Comparison of ENCODE assay signal across 12 cellular contexts in the genomic region with DNA sequence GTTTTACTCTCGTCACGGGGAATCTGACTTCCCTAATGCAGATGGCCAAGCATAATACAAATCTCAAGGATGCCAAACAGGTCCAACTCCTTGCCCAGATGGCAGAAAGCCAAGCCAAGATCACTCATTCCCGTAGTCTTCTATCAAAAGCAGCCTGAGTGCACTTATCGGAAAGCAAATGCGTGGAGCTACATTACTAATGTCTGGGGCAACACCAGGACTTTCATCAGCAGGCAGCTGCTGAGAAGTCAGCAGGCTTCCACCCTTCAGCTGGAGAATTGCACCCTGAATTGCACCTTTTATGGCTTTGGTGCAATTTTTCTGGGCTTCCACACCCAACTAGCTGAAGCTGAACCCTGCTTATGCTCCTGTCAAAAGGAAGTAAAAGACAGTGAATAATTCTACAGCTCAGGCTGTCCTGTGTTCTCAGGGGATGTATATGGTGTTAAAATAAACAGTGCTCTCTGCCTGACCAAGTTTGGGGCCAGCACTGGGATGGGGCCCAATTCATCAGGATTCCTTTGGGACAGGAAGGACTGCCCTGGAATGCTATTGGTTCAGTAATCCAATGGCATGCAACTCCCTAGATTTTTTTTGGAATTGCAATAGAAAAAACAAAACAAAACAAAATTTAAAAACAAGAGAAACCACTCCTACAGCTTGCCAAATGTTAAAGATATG.
DNase-seq lines count a peak whose midpoint lies in the region; ATAC-seq and TF ChIP-seq lines count a peak whose summit lies in the region.
"Had no signal": no experiment of that assay in that cellular context is flagged by ENCODE, and none has a peak within 500 bp of the region (broad histone marks: within the 10 kb centered on the region; RNA-seq: fewer than 3 reads in every experiment).

No MANE protein-coding gene starts in this region.

- H3K27me3 ChIP-seq in SK-N-SH (ENCODE audit: insufficient read depth) = no peaks in the 10 kb centered on the region
- H3K27me3 ChIP-seq: cardiac muscle cell, uterus had no signal

- H3F3A ChIP-seq in SK-N-SH (replicated peaks; ENCODE audit: insufficient read depth) = no peaks in the 10 kb centered on the region

- POLR2A ChIA-PET in SK-N-SH (lab: Yijun Ruan, JAX) = no interaction called here

- WGBS in SK-N-SH (ENCODE audit: low lambda C conversion rate) = 72% methylated on average over 5 of the region's 5 CpGs

- H3K9ac ChIP-seq in SK-N-SH = no peak overlapping the region

- no peak overlapping the region for H3K4me2 ChIP-seq in SK-N-SH

- TF ChIP-seq RAD21 in SK-N-SH (IDR thresholded peaks at IDR 0.05; ENCODE audit: low read length) = no peak

- peaks cover 23% of the 10 kb centered on the region; the same call in 1 of the 2 replicates for H4K20me1 ChIP-seq in SK-N-SH (ENCODE audit: insufficient read depth)

- DNase-seq in Daoy (ENCODE audit: low read depth) (peak; percentile 42), SK-N-SH (no peak), fibroblast of peridontal ligament (ENCODE audit: extremely low read depth) (peak; percentile 99), pons (ENCODE audit: low spot score) (peak; percentile 14), epidermal melanocyte (ENCODE audit: insufficient read length, low spot score) (no peak)

- H3K9me2 ChIP-seq in SK-N-SH = no peaks in the 10 kb centered on the region

- H3K4me3 ChIP-seq in SK-N-SH (ENCODE audit: low read depth in 2 of 2, low read length in 1 of 2) = no peak overlapping the region
- H3K4me3 ChIP-seq: cardiac muscle cell, uterus had no signal

- H3K36me3 ChIP-seq in SK-N-SH (replicated peaks in 1 of 2; ENCODE audit: control insufficient read depth in 1 of 2, insufficient read depth in 2 of 2, low read length in 1 of 2) = peaks cover 66 to 68% of the 10 kb centered on the region in 2 experiments
- H3K36me3 ChIP-seq: uterus had no signal

- peaks cover 28% of the 10 kb centered on the region for H3K79me2 ChIP-seq in SK-N-SH (ENCODE audit: insufficient read depth)

- H3K9me3 ChIP-seq in SK-N-SH = no peaks in the 10 kb centered on the region
- H3K9me3 ChIP-seq: uterus had no signal

- TF ChIP-seq CTCF in SK-N-SH (IDR thresholded peaks at IDR 0.05) = no peak

- no peak for TF ChIP-seq EP300 in SK-N-SH (IDR thresholded peaks at IDR 0.05; ENCODE audit: borderline replicate concordance in 1 of 2, low read depth in 1 of 2, low read length in 1 of 2)

- peaks cover 0 to 12% of the 10 kb centered on the region in 2 experiments; a peak in 2 of 4 replicates for H3K4me1 ChIP-seq in SK-N-SH (ENCODE audit: control insufficient read depth in 1 of 2, insufficient read depth in 2 of 2, low read depth in 1 of 2, low read length in 1 of 2)
- H3K4me1 ChIP-seq: uterus had no signal

- ATAC-seq in GM21576 (IDR thresholded peaks at IDR 0.05; ENCODE audit: unreplicated experiment) (no peak), GM18868 (IDR thresholded peaks at IDR 0.05; ENCODE audit: unreplicated experiment) (no peak), HG03139 (IDR thresholded peaks at IDR 0.05; ENCODE audit: unreplicated experiment) (no peak)
- ATAC-seq: HepG2, Panc1 had no signal

- no peak overlapping the region; a peak in 1 of 4 replicates for H3K27ac ChIP-seq in SK-N-SH (ENCODE audit: low read depth in 2 of 2, low read length in 1 of 2)
- H3K27ac ChIP-seq: cardiac muscle cell had no signal

- CTCF ChIA-PET in SK-N-SH (lab: Yijun Ruan, JAX) = interaction anchor here (1.7 kb wide), 1 partner anchor 161 kb away, joined by 7 read pairs; no protein-coding TSS in a partner anchor

- H2AFZ ChIP-seq in SK-N-SH (ENCODE audit: low read depth) = no peak overlapping the region

TF ChIP-seq in SK-N-SH, 30 proteins besides CTCF, POLR2A, EP300 and RAD21:
- TF ChIP-seq NFIC (IDR thresholded peaks at IDR 0.05; ENCODE audit: borderline replicate concordance) (peak; percentile 24; the same call in 1 of the 2 replicates), TEAD4 (IDR thresholded peaks at IDR 0.05; ENCODE audit: borderline replicate concordance, insufficient read depth) (no peak), TAF1 (IDR thresholded peaks at IDR 0.05; ENCODE audit: borderline replicate concordance, low read depth, low read length) (no peak), MEF2A (IDR thresholded peaks at IDR 0.05; ENCODE audit: borderline replicate concordance, low read depth) (no peak), YY1 (IDR thresholded peaks at IDR 0.05; ENCODE audit: low read depth) (no peak)
- TF ChIP-seq, protein P1, sequence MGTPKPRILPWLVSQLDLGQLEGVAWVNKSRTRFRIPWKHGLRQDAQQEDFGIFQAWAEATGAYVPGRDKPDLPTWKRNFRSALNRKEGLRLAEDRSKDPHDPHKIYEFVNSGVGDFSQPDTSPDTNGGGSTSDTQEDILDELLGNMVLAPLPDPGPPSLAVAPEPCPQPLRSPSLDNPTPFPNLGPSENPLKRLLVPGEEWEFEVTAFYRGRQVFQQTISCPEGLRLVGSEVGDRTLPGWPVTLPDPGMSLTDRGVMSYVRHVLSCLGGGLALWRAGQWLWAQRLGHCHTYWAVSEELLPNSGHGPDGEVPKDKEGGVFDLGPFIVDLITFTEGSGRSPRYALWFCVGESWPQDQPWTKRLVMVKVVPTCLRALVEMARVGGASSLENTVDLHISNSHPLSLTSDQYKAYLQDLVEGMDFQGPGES (IDR thresholded peaks at IDR 0.05; ENCODE audit: low read depth, low read length) = no peak
- TF ChIP-seq, protein P2, sequence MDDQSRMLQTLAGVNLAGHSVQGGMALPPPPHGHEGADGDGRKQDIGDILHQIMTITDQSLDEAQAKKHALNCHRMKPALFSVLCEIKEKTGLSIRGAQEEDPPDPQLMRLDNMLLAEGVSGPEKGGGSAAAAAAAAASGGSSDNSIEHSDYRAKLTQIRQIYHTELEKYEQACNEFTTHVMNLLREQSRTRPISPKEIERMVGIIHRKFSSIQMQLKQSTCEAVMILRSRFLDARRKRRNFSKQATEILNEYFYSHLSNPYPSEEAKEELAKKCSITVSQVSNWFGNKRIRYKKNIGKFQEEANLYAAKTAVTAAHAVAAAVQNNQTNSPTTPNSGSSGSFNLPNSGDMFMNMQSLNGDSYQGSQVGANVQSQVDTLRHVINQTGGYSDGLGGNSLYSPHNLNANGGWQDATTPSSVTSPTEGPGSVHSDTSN (IDR thresholded peaks at IDR 0.05) = no peak
TF ChIP-seq in SK-N-SH: peak in this region for 1.

Comparison
In these comparisons a context has a peak if more than half of its experiments do, and no peak if none do; other contexts are left out.
1. DNase-seq: peak in Daoy (single experiment), fibroblast of peridontal ligament (single experiment) and pons (single experiment); none in SK-N-SH (single experiment) and epidermal melanocyte (single experiment).